In the genomic region with DNA sequence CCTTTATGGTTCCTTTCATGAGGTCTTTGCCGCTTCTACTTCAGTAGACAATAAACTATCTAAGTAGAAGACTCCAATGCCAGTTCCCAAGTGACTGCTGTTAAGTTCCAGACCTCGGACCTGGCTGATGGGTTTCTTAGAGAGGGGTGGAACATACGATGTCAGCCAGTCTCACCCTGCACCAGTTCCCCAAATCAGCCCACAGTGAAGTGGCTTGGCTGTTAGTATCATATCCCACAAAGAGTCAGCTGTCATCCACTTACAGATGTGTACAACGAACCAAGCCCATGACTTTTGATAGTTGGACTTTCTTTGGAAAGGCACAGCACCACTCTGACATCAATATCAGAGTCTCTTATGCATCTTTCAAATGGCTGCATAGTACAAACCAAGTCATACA, we compare ENCODE assay signal across 30 cellular contexts. TPM values are rescaled to one million over a fixed set of nuclear protein-coding genes. Genes with fewer than 3 reads are reported as not detected.
"Had no signal": no experiment of that assay in that cellular context is flagged by ENCODE, and none has a peak within 500 bp of the region (broad histone marks: within the 10 kb centered on the region; RNA-seq: fewer than 3 reads in every experiment).

No MANE protein-coding gene starts in this region.

- H3K4me2 ChIP-seq: smooth muscle cell had no signal

- H3K4me3 ChIP-seq: esophagus muscularis mucosa, right lobe of liver, smooth muscle cell, upper lobe of left lung, vagina had no signal

- H3K36me3 ChIP-seq: esophagus muscularis mucosa, right lobe of liver, upper lobe of left lung, vagina had no signal

- H3K9me3 ChIP-seq: esophagus muscularis mucosa, right lobe of liver, upper lobe of left lung, vagina had no signal

- H2AFZ ChIP-seq: parathyroid adenoma had no signal

- H3K27ac ChIP-seq: esophagus muscularis mucosa, foreskin keratinocyte, parathyroid adenoma, right lobe of liver, upper lobe of left lung, vagina had no signal

- H3K79me2 ChIP-seq: parathyroid adenoma had no signal

- ATAC-seq: activated CD8-positive, alpha-beta T cell treated with anti-CD3 and anti-CD28 coated beads for 36 hours; activated T-cell treated with anti-CD3 and anti-CD28 coated beads, Interleukin-2, amount 50 U/mL, for 4 hours; activated T-helper 17 cell treated with anti-CD3 and anti-CD28 coated beads, Interleukin-2, amount 50 U/mL, for 72 hours; foreskin keratinocyte; naive thymus-derived CD4-positive, alpha-beta T cell; right lobe of liver; stimulated activated memory B cell treated with anti-CD40 and anti-IgM and Interleukin-4, amounts not matched to agents 10 μg/mL and 1 μg/mL and 100 μg/mL, for 72 hours; stimulated activated naive CD8-positive, alpha-beta T cell treated with anti-CD3 and anti-CD28 coated beads, Interleukin-15, amount 100 ng/mL, for 72 hours; T-helper 17 cell had no signal

- H3K27me3 ChIP-seq: esophagus muscularis mucosa, foreskin keratinocyte, right lobe of liver, upper lobe of left lung, vagina had no signal

- H3K9ac ChIP-seq: parathyroid adenoma had no signal

- H3K4me1 ChIP-seq: esophagus muscularis mucosa, parathyroid adenoma, right lobe of liver, upper lobe of left lung, vagina had no signal

- DNase-seq: activated CD4-positive, alpha-beta T cell treated with anti-CD3 and anti-CD28 coated beads for 1 hour; activated CD4-positive, alpha-beta T cell treated with anti-CD3 and anti-CD28 coated beads, Interleukin-2, amount 50 U/mL, for 1 hour; activated CD8-positive, alpha-beta T cell treated with anti-CD3 and anti-CD28 coated beads for 36 hours; activated gamma-delta T cell treated with Interleukin-2 at 50 U/mL for 16 hours; activated naive CD4-positive, alpha-beta T cell treated with anti-CD3 and anti-CD28 coated beads, Interleukin-2, amount 50 U/mL, for 16 hours; activated T-cell treated with anti-CD3 and anti-CD28 coated beads, Interleukin-2, amount 50 U/mL, for 4 hours; amniotic stem cell; central memory CD4-positive, alpha-beta T cell; naive thymus-derived CD4-positive, alpha-beta T cell; nucleus accumbens; right lobe of liver; stimulated activated CD4-positive, alpha-beta T cell treated with anti-CD3 and anti-CD28 coated beads, Interleukin-1b, Interleukin-23, amount 100 ng/mL, for 48 hours; stimulated activated CD4-positive, alpha-beta T cell treated with anti-CD3 and anti-CD28 coated beads, Interleukin-4, amount 100 ng/mL, for 4 hours; stimulated activated CD8-positive, alpha-beta memory T cell treated with anti-CD3 and anti-CD28 coated beads, Interleukin-4, amount 100 ng/mL, for 48 hours; stimulated activated naive CD8-positive, alpha-beta T cell treated with anti-CD3 and anti-CD28 coated beads, Interleukin-15, amount 100 ng/mL, for 72 hours; substantia nigra; T-helper 17 cell; T1000; upper lobe of left lung had no signal

RNA-seq across cellular contexts. Expression of gene KLHL34, which starts 8.1 kb away (rescaled TPM):
- total RNA-seq: glomerular endothelial cell, mammary epithelial cell, neural crest cell, smooth muscle cell, upper lobe of left lung, vagina had no signal
- polyA plus RNA-seq: endothelial cell of umbilical vein, mammary epithelial cell, smooth muscle cell had no signal
